ENCODE assay signal across 10 cellular contexts in the genomic region with DNA sequence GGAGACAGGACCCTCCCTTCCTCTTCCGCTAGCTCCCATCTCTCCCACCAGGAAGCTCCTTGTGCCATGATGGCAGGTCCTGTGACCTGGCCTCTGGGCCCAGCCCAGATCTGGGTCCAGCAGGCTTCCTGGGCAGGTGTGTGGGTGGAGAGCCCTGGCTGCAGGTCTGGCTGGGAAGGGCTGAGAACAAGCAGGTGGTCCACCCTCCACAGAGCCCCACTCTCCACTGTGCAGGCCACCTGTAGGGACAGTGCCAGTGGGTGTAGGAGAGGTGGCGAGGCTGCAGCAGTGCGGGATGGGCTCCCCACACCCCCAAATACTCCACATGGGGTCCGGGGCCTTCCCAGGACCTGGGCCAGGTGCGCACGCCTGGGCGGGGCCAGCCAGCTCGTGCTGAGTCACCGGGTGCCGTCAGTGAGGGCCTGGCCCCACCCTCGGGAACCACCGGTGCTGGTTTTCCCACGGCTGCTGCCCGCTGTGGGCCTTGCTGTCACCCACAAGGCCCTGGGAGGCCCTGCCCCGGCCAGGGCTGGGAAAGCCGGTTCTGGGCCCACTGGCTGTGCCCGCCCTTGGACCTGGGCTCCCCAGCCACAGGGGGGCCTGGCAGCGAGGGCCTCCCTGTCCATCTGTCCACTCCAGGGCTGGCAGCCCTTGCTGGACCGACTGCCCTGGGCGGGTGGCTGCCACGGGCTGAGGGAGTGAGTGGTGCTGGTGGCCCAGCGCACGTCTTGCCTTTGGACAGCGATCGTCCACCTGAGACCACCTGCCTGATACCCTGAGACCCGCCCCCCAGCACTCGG. TPM values are rescaled to one million over a fixed set of nuclear protein-coding genes. Genes with fewer than 3 reads are reported as not detected.
DNase-seq lines count a peak whose midpoint lies in the region; ATAC-seq, FAIRE-seq and TF ChIP-seq lines count a peak whose summit lies in the region.
"Had no signal": no experiment of that assay in that cellular context is flagged by ENCODE, and none has a peak within 500 bp of the region (broad histone marks: within the 10 kb centered on the region; RNA-seq: fewer than 3 reads in every experiment).

No MANE protein-coding gene starts in this region.

- peak overlapping the region; percentile 90 for H3K27ac ChIP-seq in colonic mucosa
- peak overlapping the region; percentile 91 to 99 (median 96) for H3K27ac ChIP-seq in pancreas
- H3K27ac ChIP-seq: KMS-11 had no signal

- TF ChIP-seq CTCF in colonic mucosa (IDR thresholded peaks at IDR 0.05): no peak
- no peak for TF ChIP-seq CTCF in pancreas (IDR thresholded peaks at IDR 0.05)

- H3K9ac ChIP-seq in colonic mucosa (ENCODE audit: low read depth in 2 of 2, low read length in 2 of 2): peak overlapping the region; percentile 40 to 75
- H3K9ac ChIP-seq: KMS-11 had no signal

- H3K36me3 ChIP-seq in colonic mucosa (no peaks in the 10 kb centered on the region), pancreas (no peaks in the 10 kb centered on the region)

- no peaks in the 10 kb centered on the region for H3K4me1 Mint-ChIP-seq in activated T-helper 1 cell treated with anti-CD3 and anti-CD28 coated beads, Interleukin-12 subunit alpha, Interleukin-12 subunit beta, Interleukin-2, Interleukin-4 antibody, amounts not matched to agents 30 ng/mL and 10 ng/mL and 1 ng/mL, durations not matched to agents 14 hours and 24 hours and 36 hours (ENCODE audit: low read depth)

- no peak overlapping the region for H3K4me3 Mint-ChIP-seq in activated T-helper 1 cell treated with anti-CD3 and anti-CD28 coated beads, Interleukin-12 subunit alpha, Interleukin-12 subunit beta, Interleukin-2, Interleukin-4 antibody, amounts not matched to agents 30 ng/mL and 10 ng/mL and 1 ng/mL, durations not matched to agents 14 hours and 24 hours and 36 hours

- H3K9me3 ChIP-seq in colonic mucosa: no peaks in the 10 kb centered on the region
- no peaks in the 10 kb centered on the region for H3K9me3 ChIP-seq in pancreas

- ATAC-seq in pancreas: peak; percentile 71 to 80 (median 76)

- H3K9me3 Mint-ChIP-seq in activated T-helper 1 cell treated with anti-CD3 and anti-CD28 coated beads, Interleukin-12 subunit alpha, Interleukin-12 subunit beta, Interleukin-2, Interleukin-4 antibody, amounts not matched to agents 30 ng/mL and 10 ng/mL and 1 ng/mL, durations not matched to agents 14 hours and 24 hours and 36 hours: no peaks in the 10 kb centered on the region

- H3K27ac Mint-ChIP-seq in activated T-helper 1 cell treated with anti-CD3 and anti-CD28 coated beads, Interleukin-12 subunit alpha, Interleukin-12 subunit beta, Interleukin-2, Interleukin-4 antibody, amounts not matched to agents 30 ng/mL and 10 ng/mL and 1 ng/mL, durations not matched to agents 14 hours and 24 hours and 36 hours: no peak overlapping the region

- H3K36me3 Mint-ChIP-seq in activated T-helper 1 cell treated with anti-CD3 and anti-CD28 coated beads, Interleukin-12 subunit alpha, Interleukin-12 subunit beta, Interleukin-2, Interleukin-4 antibody, amounts not matched to agents 30 ng/mL and 10 ng/mL and 1 ng/mL, durations not matched to agents 14 hours and 24 hours and 36 hours (ENCODE audit: low read depth): no peaks in the 10 kb centered on the region

- peaks cover 17% of the 10 kb centered on the region for H3K4me1 ChIP-seq in colonic mucosa
- peaks cover 52 to 62% (median 57%) of the 10 kb centered on the region in 3 donors for H3K4me1 ChIP-seq in pancreas

- H3K4me3 ChIP-seq in colonic mucosa (no peak overlapping the region), pancreas (peak overlapping the region in 2 of 4 donors; percentile 2 to 27)
- H3K4me3 ChIP-seq: dorsolateral prefrontal cortex had no signal

- FAIRE-seq in pancreas (lab: Jason Lieb, UNC): no peak

- intact Hi-C loops in colonic mucosa (cut with DNase I): no loop called here
- intact Hi-C loops in pancreas (cut with DNase I): no loop called here
- intact Hi-C loops in activated T-helper 1 cell treated with anti-CD3 and anti-CD28 coated beads, Interleukin-12 subunit alpha, Interleukin-12 subunit beta, Interleukin-2, Interleukin-4 antibody, amounts not matched to agents 30 ng/mL and 10 ng/mL and 1 ng/mL, durations not matched to agents 14 hours and 24 hours and 36 hours (cut with micrococcal nuclease): no loop called here

- H3K27me3 Mint-ChIP-seq in activated T-helper 1 cell treated with anti-CD3 and anti-CD28 coated beads, Interleukin-12 subunit alpha, Interleukin-12 subunit beta, Interleukin-2, Interleukin-4 antibody, amounts not matched to agents 30 ng/mL and 10 ng/mL and 1 ng/mL, durations not matched to agents 14 hours and 24 hours and 36 hours (ENCODE audit: insufficient read depth): no peaks in the 10 kb centered on the region

- 14 to 21% methylated on average over 25 to 27 of the region's 27 CpGs for WGBS in pancreas, 2 donors

- peak; percentile 87 for DNase-seq in DMS53 treated with DMSO at 0.1 percent for 48 hours (lab: John Stamatoyannopoulos, UW; ENCODE audit: unreplicated experiment)
- DNase-seq in M059J (ENCODE audit: low read depth): peak; percentile 43
- peak; percentile 91 for DNase-seq in colonic mucosa
- DNase-seq in pancreas: peak; percentile 94 to 99 (median 98)
- DNase-seq in NOMO-1 treated with dmso at 0.1 percent for 144 hours (lab: John Stamatoyannopoulos, UW; ENCODE audit: unreplicated experiment): no peak
- no peak for DNase-seq in activated T-helper 1 cell treated with anti-CD3 and anti-CD28 coated beads, Interleukin-12 subunit alpha, Interleukin-12 subunit beta, Interleukin-2, Interleukin-4 antibody, amounts not matched to agents 30 ng/mL and 10 ng/mL and 1 ng/mL, durations not matched to agents 14 hours and 24 hours and 36 hours (ENCODE audit: low spot score)
- no peak for DNase-seq in T-helper 9 cell
- DNase-seq in activated CD4-positive, alpha-beta T cell treated with anti-CD3 and anti-CD28 coated beads, Interleukin-2, amount 50 U/mL, for 1 hour: no peak

- H3K27me3 ChIP-seq in colonic mucosa (peaks cover 3% of the 10 kb centered on the region), pancreas (no peaks in the 10 kb centered on the region)

RNA-seq across cellular contexts. Expression of a gene that starts 9.3 kb away (rescaled TPM):
- not detected in 2 replicates for total RNA-seq in M059J (2014; rRNA removed; shearing (Covaris generic))
- total RNA-seq in colonic mucosa: 100 to 1,000 TPM; 120 to 178 TPM
- total RNA-seq in pancreas: 10 to 100 TPM in 4 of 6 donors, 1 to 10 TPM in 2; 7.5 to 23.4 (median 13.6) TPM
- polyA plus RNA-seq in pancreas: 1 to 10 TPM; 1.3 to 2.7 TPM
- total RNA-seq in activated T-helper 1 cell treated with anti-CD3 and anti-CD28 coated beads, Interleukin-12 subunit alpha, Interleukin-12 subunit beta, Interleukin-2, Interleukin-4 antibody, amounts not matched to agents 30 ng/mL and 10 ng/mL and 1 ng/mL, durations not matched to agents 14 hours and 24 hours and 36 hours: 15.2 and 15.4 TPM in 2 replicates

RNA-seq across cellular contexts. Expression of a gene that starts 33.8 kb away (rescaled TPM):
- total RNA-seq in M059J (2014; rRNA removed; shearing (Covaris generic)): 1.7 TPM in 2 replicates
- 10 to 100 TPM; 57.1 to 63.9 TPM for total RNA-seq in colonic mucosa
- total RNA-seq in pancreas: 1 to 10 TPM; 2.5 to 6.8 (median 4.3) TPM
- polyA plus RNA-seq in pancreas: 1 to 10 TPM; 1.4 to 3.0 TPM
- total RNA-seq in activated T-helper 1 cell treated with anti-CD3 and anti-CD28 coated beads, Interleukin-12 subunit alpha, Interleukin-12 subunit beta, Interleukin-2, Interleukin-4 antibody, amounts not matched to agents 30 ng/mL and 10 ng/mL and 1 ng/mL, durations not matched to agents 14 hours and 24 hours and 36 hours: 11.6 and 11.7 TPM in 2 replicates

RNA-seq across cellular contexts. Expression of a gene that starts 56.2 kb away (rescaled TPM):
- 41.8 and 73.9 TPM in 2 replicates for total RNA-seq in M059J (2014; rRNA removed; shearing (Covaris generic))
- 10 to 100 TPM; 62.1 to 87.1 TPM for total RNA-seq in colonic mucosa
- 10 to 100 TPM; 22.3 to 34.0 (median 29.0) TPM for total RNA-seq in pancreas
- polyA plus RNA-seq in pancreas: 10 to 100 TPM; 28.7 to 34.2 TPM
- 70.8 and 72.1 TPM in 2 replicates for total RNA-seq in activated T-helper 1 cell treated with anti-CD3 and anti-CD28 coated beads, Interleukin-12 subunit alpha, Interleukin-12 subunit beta, Interleukin-2, Interleukin-4 antibody, amounts not matched to agents 30 ng/mL and 10 ng/mL and 1 ng/mL, durations not matched to agents 14 hours and 24 hours and 36 hours

Comparison
In these comparisons a context has a peak if more than half of its experiments do, and no peak if none do; other contexts are left out.
1. DNase-seq: peak in DMS53 treated with DMSO at 0.1 percent for 48 hours (single experiment), M059J (single experiment), colonic mucosa (single experiment) and pancreas (6 of 6); none in NOMO-1 treated with dmso at 0.1 percent for 144 hours (single experiment), activated T-helper 1 cell treated with anti-CD3 and anti-CD28 coated beads, Interleukin-12 subunit alpha, Interleukin-12 subunit beta, Interleukin-2, Interleukin-4 antibody, amounts not matched to agents 30 ng/mL and 10 ng/mL and 1 ng/mL, durations not matched to agents 14 hours and 24 hours and 36 hours (single experiment), T-helper 9 cell (single experiment) and activated CD4-positive, alpha-beta T cell treated with anti-CD3 and anti-CD28 coated beads, Interleukin-2, amount 50 U/mL, for 1 hour (single experiment).